Comparison of ENCODE assay signal across 9 cellular contexts in genomic region chr11:2927851-2928604, GRCh38. TPM values are rescaled to one million over a fixed set of nuclear protein-coding genes. Genes with fewer than 3 reads are reported as not detected.
DNase-seq lines count a peak whose midpoint lies in the region; ATAC-seq, FAIRE-seq and TF ChIP-seq lines count a peak whose summit lies in the region.
"Had no signal": no experiment of that assay in that cellular context is flagged by ENCODE, and none has a peak within 500 bp of the region (broad histone marks: within the 10 kb centered on the region; RNA-seq: fewer than 3 reads in every experiment).

No MANE protein-coding gene starts in this region.

- peak overlapping the region; percentile 81 for H3K4me3 ChIP-seq in PC-9

- BruUV-seq in Calu3 (replicated peaks; lab: Mats Ljungman, UMichigan) (no TSS peak), PC-9 (replicated peaks; lab: Mats Ljungman, UMichigan) (no TSS peak)

- POLR2A ChIA-PET in PC-9 (lab: Charles Lee; ENCODE audit: unreplicated experiment): interaction anchor here (0.6 to 1.0 kb wide), 2 partner anchors 34 to 538 kb away, joined by 5 to 8 read pairs; no protein-coding TSS in a partner anchor

- peaks cover 82% of the 10 kb centered on the region for H3K36me3 Mint-ChIP-seq in Calu3 (ENCODE audit: insufficient read depth, unreplicated experiment)
- no peaks in the 10 kb centered on the region for H3K36me3 Mint-ChIP-seq in natural killer cell treated with Interleukin-12 subunit alpha and Interleukin-12 subunit beta and Interleukin-15 and Interleukin-18, amount 100 ng/mL, for 72 hours

- no peak for ATAC-seq in natural killer cell treated with Interleukin-12 subunit alpha and Interleukin-12 subunit beta and Interleukin-15 and Interleukin-18, amount 100 ng/mL, for 72 hours
- ATAC-seq in HG02798 (IDR thresholded peaks at IDR 0.05; ENCODE audit: poor library complexity, unreplicated experiment) (no peak), HG03354 (IDR thresholded peaks at IDR 0.05; ENCODE audit: poor library complexity, severe bottlenecking, unreplicated experiment) (no peak)

- TF ChIP-seq POLR2A in GM12891 (IDR thresholded peaks at IDR 0.05; ENCODE audit: low read depth, low read length): no peak

- peaks cover 44% of the 10 kb centered on the region for H3K4me1 ChIP-seq in PC-9 (replicated peaks; ENCODE audit: insufficient read depth)

- DNase-seq in Calu3 (peak; percentile 38), PC-9 (peak; percentile 56 to 57), epithelial cell of prostate (ENCODE audit: low read depth, low spot score) (no peak), Ammon's horn (ENCODE audit: low spot score) (no peak), GM12891 (ENCODE audit: insufficient read length, low spot score) (no peak)
- DNase-seq in natural killer cell treated with Interleukin-12 subunit alpha and Interleukin-12 subunit beta and Interleukin-15 and Interleukin-18, amount 100 ng/mL, for 72 hours (ENCODE audit: low spot score): peak; percentile 62

- CTCF ChIA-PET in Calu3 (lab: Charles Lee) (interaction anchor here (2.7 to 2.9 kb wide), 2 partner anchors 25 to 36 kb away, joined by 24 to 40 read pairs; a partner anchor contains a TSS), PC-9 (lab: Charles Lee) (no interaction called here)

- TF ChIP-seq CTCF in Calu3 (IDR thresholded peaks at IDR 0.05; ENCODE audit: unreplicated experiment) (no peak), PC-9 (conservative IDR thresholded peaks at IDR 0.05) (no peak)

- no peaks in the 10 kb centered on the region for H3K27me3 Mint-ChIP-seq in Calu3 (ENCODE audit: unreplicated experiment)
- peaks cover 9% of the 10 kb centered on the region in 2 donors for H3K27me3 Mint-ChIP-seq in natural killer cell treated with Interleukin-12 subunit alpha and Interleukin-12 subunit beta and Interleukin-15 and Interleukin-18, amount 100 ng/mL, for 72 hours

- FAIRE-seq in GM12891 (lab: Jason Lieb, UNC): no peak

- H3K36me3 ChIP-seq in PC-9 (ENCODE audit: low read depth): no peaks in the 10 kb centered on the region

- peak overlapping the region; percentile 94 for H3K4me3 Mint-ChIP-seq in Calu3 (ENCODE audit: low read depth, unreplicated experiment)
- peak overlapping the region; percentile 82 for H3K4me3 Mint-ChIP-seq in natural killer cell treated with Interleukin-12 subunit alpha and Interleukin-12 subunit beta and Interleukin-15 and Interleukin-18, amount 100 ng/mL, for 72 hours

- H3K27ac ChIP-seq in PC-9 (peak overlapping the region; percentile 99), epithelial cell of prostate (peak overlapping the region; percentile 99)
- H3K27ac ChIP-seq: KMS-11 had no signal

- H3K79me2 ChIP-seq in PC-9 (ENCODE audit: low read depth): peaks cover 28% of the 10 kb centered on the region

- peaks cover 11% of the 10 kb centered on the region for H3F3A ChIP-seq in PC-9 (ENCODE audit: insufficient read depth, low read depth)

- H3K9me3 ChIP-seq in PC-9 (ENCODE audit: insufficient read depth, low read depth): no peaks in the 10 kb centered on the region

- peaks cover 5% of the 10 kb centered on the region; the same call in 1 of the 2 replicates for H4K20me1 ChIP-seq in PC-9 (ENCODE audit: insufficient read depth)

- intact Hi-C loops in Calu3 (cut with micrococcal nuclease; ENCODE audit: unreplicated experiment) (loop anchor here (2.0 kb wide), 1 partner anchor 15 kb away; no protein-coding TSS in a partner anchor), PC-9 (cut with micrococcal nuclease; ENCODE audit: unreplicated experiment) (loop anchor here (2.0 kb wide), 1 partner anchor 15 kb away; no protein-coding TSS in a partner anchor)

- peak overlapping the region; percentile 83 for H3K4me2 ChIP-seq in PC-9

- no peaks in the 10 kb centered on the region for H3K9me2 ChIP-seq in PC-9 (ENCODE audit: insufficient read depth)

- no peaks in the 10 kb centered on the region for H3K27me3 ChIP-seq in PC-9 (ENCODE audit: insufficient read depth, low read depth)

- H3K9me3 Mint-ChIP-seq in Calu3 (ENCODE audit: low read depth, unreplicated experiment): no peaks in the 10 kb centered on the region
- no peaks in the 10 kb centered on the region for H3K9me3 Mint-ChIP-seq in natural killer cell treated with Interleukin-12 subunit alpha and Interleukin-12 subunit beta and Interleukin-15 and Interleukin-18, amount 100 ng/mL, for 72 hours

- peak overlapping the region; percentile 98 for H3K27ac Mint-ChIP-seq in Calu3 (ENCODE audit: unreplicated experiment)
- H3K27ac Mint-ChIP-seq in natural killer cell treated with Interleukin-12 subunit alpha and Interleukin-12 subunit beta and Interleukin-15 and Interleukin-18, amount 100 ng/mL, for 72 hours: peak overlapping the region in 1 of 2 donors; percentile 43

- peaks cover 27% of the 10 kb centered on the region for H3K4me1 Mint-ChIP-seq in Calu3 (ENCODE audit: low read depth, unreplicated experiment)
- peaks cover 20 to 27% of the 10 kb centered on the region in 2 donors for H3K4me1 Mint-ChIP-seq in natural killer cell treated with Interleukin-12 subunit alpha and Interleukin-12 subunit beta and Interleukin-15 and Interleukin-18, amount 100 ng/mL, for 72 hours (ENCODE audit: low read depth in 2 of 2)

- no peak overlapping the region for H2AFZ ChIP-seq in PC-9

TF ChIP-seq in GM12891, 5 proteins besides CTCF, POLR2A, EP300 and RAD21:
- TF ChIP-seq PAX5 (IDR thresholded peaks at IDR 0.05; ENCODE audit: insufficient read depth, low read length, severe bottlenecking) (no peak), TAF1 (IDR thresholded peaks at IDR 0.05; ENCODE audit: low read depth, low read length) (no peak), POU2F2 (IDR thresholded peaks at IDR 0.05; ENCODE audit: low read depth, low read length) (no peak), SPI1 (IDR thresholded peaks at IDR 0.05; ENCODE audit: low read depth, low read length) (no peak), POLR2AphosphoS5 (IDR thresholded peaks at IDR 0.05; ENCODE audit: low read depth, low read length) (no peak)

RNA-seq across cellular contexts. Expression of gene PHLDA2, which starts 1.2 kb away (rescaled TPM):
- total RNA-seq in Calu3 (2022) (111 and 142 TPM in 2 replicates), PC-9 (2021) (10.7 and 14.1 TPM in 2 replicates)
- total RNA-seq in natural killer cell treated with Interleukin-12 subunit alpha and Interleukin-12 subunit beta and Interleukin-15 and Interleukin-18, amount 100 ng/mL, for 72 hours: 1 to 10 TPM; 3.0 to 4.5 TPM
- 0.42 TPM for polyA plus RNA-seq in GM12891 (2012; ENCODE audit: low read depth, missing spikeins)

RNA-seq across cellular contexts. Expression of gene CDKN1C, which starts 42.5 kb away (rescaled TPM):
- 2.2 and 2.4 TPM in 2 replicates for total RNA-seq in Calu3 (2022)
- 5.1 and 7.6 TPM in 2 replicates for total RNA-seq in PC-9 (2021)
- total RNA-seq in natural killer cell treated with Interleukin-12 subunit alpha and Interleukin-12 subunit beta and Interleukin-15 and Interleukin-18, amount 100 ng/mL, for 72 hours: 1 to 10 TPM; 1.2 to 2.0 TPM
- polyA plus RNA-seq in GM12891 (2012; ENCODE audit: low read depth, missing spikeins): 0.15 TPM

Comparison
In these comparisons a context has a peak if more than half of its experiments do, and no peak if none do; other contexts are left out.
1. DNase-seq: peak in Calu3 (single experiment), PC-9 (2 of 2) and natural killer cell treated with Interleukin-12 subunit alpha and Interleukin-12 subunit beta and Interleukin-15 and Interleukin-18, amount 100 ng/mL, for 72 hours (single experiment); none in epithelial cell of prostate (single experiment), Ammon's horn (single experiment) and GM12891 (single experiment).